ENCODE assay signal across 15 cellular contexts in genomic region chr15:39174332-39174731, GRCh38.
"Had no signal": no experiment of that assay in that cellular context is flagged by ENCODE, and none has a peak within 500 bp of the region (broad histone marks: within the 10 kb centered on the region; RNA-seq: fewer than 3 reads in every experiment).

No MANE protein-coding gene starts in this region.

- H3K4me1 ChIP-seq: gastrocnemius medialis, parathyroid adenoma had no signal

- DNase-seq: activated effector memory CD4-positive, alpha-beta T cell treated with Interleukin-2 at 50 U/mL for 16 hours; activated T-cell treated with anti-CD3 and anti-CD28 coated beads, Interleukin-2, amount 50 U/mL, for 24 hours; body of pancreas; effector memory CD8-positive, alpha-beta T cell; gastrocnemius medialis; heart right ventricle; left ventricle myocardium inferior; mesendoderm; retina; small intestine; stomach had no signal

- H2AFZ ChIP-seq: parathyroid adenoma had no signal

- H3K27ac ChIP-seq: body of pancreas, gastrocnemius medialis, heart right ventricle, left ventricle myocardium inferior, parathyroid adenoma, stomach, thoracic aorta had no signal

- H3K9me3 ChIP-seq: body of pancreas, gastrocnemius medialis, heart right ventricle, left ventricle myocardium inferior, stomach, thoracic aorta had no signal

- H3K36me3 ChIP-seq: gastrocnemius medialis, heart right ventricle, left ventricle myocardium inferior, stomach, thoracic aorta had no signal

- H3K4me3 ChIP-seq: body of pancreas, gastrocnemius medialis, heart right ventricle, left ventricle myocardium inferior, stomach, thoracic aorta had no signal

- H3K79me2 ChIP-seq: parathyroid adenoma had no signal

- FAIRE-seq: islet of Langerhans, small intestine had no signal

- H3K27me3 ChIP-seq: body of pancreas, gastrocnemius medialis, heart right ventricle, stomach had no signal

- ATAC-seq: activated CD4-positive, CD25-positive, alpha-beta regulatory T cell treated with anti-CD3 and anti-CD28 coated beads, Interleukin-2, amount 50 U/mL, for 24 hours; body of pancreas; effector memory CD8-positive, alpha-beta T cell; gastrocnemius medialis; heart right ventricle had no signal

- H3K9ac ChIP-seq: parathyroid adenoma had no signal
